ENCODE assay signal across 11 cellular contexts in the genomic region with DNA sequence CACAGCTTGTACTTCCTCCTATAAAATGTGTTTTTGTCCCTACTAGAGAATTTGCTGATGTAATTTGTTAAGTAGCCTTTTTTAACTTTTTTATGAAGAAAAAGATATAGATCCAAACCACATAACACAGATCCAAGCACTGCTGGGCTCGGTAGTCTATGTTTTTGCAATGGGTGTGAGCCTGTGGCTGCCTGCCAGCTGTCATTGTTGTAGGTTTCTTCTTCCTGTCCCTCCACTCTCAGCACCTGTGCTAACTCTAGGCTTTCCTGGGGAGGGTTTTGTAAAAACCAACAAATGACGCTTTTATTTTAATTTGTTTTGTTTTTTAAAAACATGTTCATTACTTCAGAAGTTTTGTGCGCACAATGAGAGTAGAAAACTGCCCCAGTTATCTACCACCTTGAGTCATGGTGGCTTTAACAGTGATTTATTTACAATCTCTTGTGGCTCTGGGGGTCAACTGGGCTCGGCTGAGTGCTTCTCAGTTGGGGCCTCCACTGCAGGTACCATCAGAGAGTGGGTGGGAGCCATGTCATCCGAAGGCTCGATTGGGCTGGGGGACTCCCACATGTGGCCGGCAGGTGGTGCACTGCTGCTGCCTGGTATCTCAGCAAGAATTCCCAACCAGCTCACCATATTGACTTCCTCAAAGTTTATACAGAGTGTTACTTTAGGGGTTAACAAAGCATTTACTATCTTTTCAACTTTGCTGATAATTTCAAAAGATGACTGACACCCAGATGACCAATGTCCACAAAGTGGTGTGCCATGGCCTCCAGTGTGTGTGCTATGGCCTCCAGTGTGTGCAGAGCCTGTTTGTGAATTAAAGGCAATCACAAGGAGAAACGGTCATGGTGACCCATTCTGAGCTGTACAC. TPM values are rescaled to one million over a fixed set of nuclear protein-coding genes. Genes with fewer than 3 reads are reported as not detected.
DNase-seq lines count a peak whose midpoint lies in the region; ATAC-seq and TF ChIP-seq lines count a peak whose summit lies in the region.
"Had no signal": no experiment of that assay in that cellular context is flagged by ENCODE, and none has a peak within 500 bp of the region (broad histone marks: within the 10 kb centered on the region; RNA-seq: fewer than 3 reads in every experiment).

No MANE protein-coding gene starts in this region.

- no peaks in the 10 kb centered on the region for H3K36me3 Mint-ChIP-seq in activated naive CD8-positive, alpha-beta T cell treated with anti-CD3 and anti-CD28 coated beads, Interleukin-2, amount 10 ng/mL, durations not matched to agents 7 days and 5 days
- H3K36me3 Mint-ChIP-seq in Calu3 (ENCODE audit: insufficient read depth, unreplicated experiment): no peaks in the 10 kb centered on the region

- no peak for TF ChIP-seq POLR2A in NB4 (IDR thresholded peaks at IDR 0.05; ENCODE audit: extremely low read depth, insufficient read length)
- TF ChIP-seq POLR2A in transverse colon (IDR thresholded peaks at IDR 0.05): no peak

- no peaks in the 10 kb centered on the region for H3K9me3 ChIP-seq in transverse colon
- H3K9me3 ChIP-seq: upper lobe of right lung had no signal

- in situ Hi-C loops in transverse colon (cut with MboI; ENCODE audit: low pct_ligation_motif_present in 1 of 4, low pct_unique_long_range_greater_than_20kb in 1 of 4, low sequenced_read_pairs in 3 of 4): no loop called here

- H3K27me3 Mint-ChIP-seq in activated naive CD8-positive, alpha-beta T cell treated with anti-CD3 and anti-CD28 coated beads, Interleukin-2, amount 10 ng/mL, durations not matched to agents 7 days and 5 days: peaks cover 6% of the 10 kb centered on the region
- H3K27me3 Mint-ChIP-seq in Calu3 (ENCODE audit: unreplicated experiment): peaks cover 80% of the 10 kb centered on the region

- no peak overlapping the region for H3K4me3 Mint-ChIP-seq in activated naive CD8-positive, alpha-beta T cell treated with anti-CD3 and anti-CD28 coated beads, Interleukin-2, amount 10 ng/mL, durations not matched to agents 7 days and 5 days
- H3K4me3 Mint-ChIP-seq in Calu3 (ENCODE audit: low read depth, unreplicated experiment): no peak overlapping the region

- H3K27ac Mint-ChIP-seq in activated naive CD8-positive, alpha-beta T cell treated with anti-CD3 and anti-CD28 coated beads, Interleukin-2, amount 10 ng/mL, durations not matched to agents 7 days and 5 days: peak overlapping the region; percentile 36
- no peak overlapping the region for H3K27ac Mint-ChIP-seq in Calu3 (ENCODE audit: unreplicated experiment)

- POLR2A ChIA-PET in activated naive CD8-positive, alpha-beta T cell treated with anti-CD3 and anti-CD28 coated beads, Interleukin-2, amount 10 ng/mL, durations not matched to agents 7 days and 5 days (lab: Charles Lee): no interaction called here

- WGBS in transverse colon (ENCODE audit: low coverage in 1 of 2), 2 donors: 40 to 61% methylated on average over 3 to 8 of the region's 8 CpGs

- H3K4me1 Mint-ChIP-seq in activated naive CD8-positive, alpha-beta T cell treated with anti-CD3 and anti-CD28 coated beads, Interleukin-2, amount 10 ng/mL, durations not matched to agents 7 days and 5 days: peaks cover 36% of the 10 kb centered on the region
- peaks cover 9% of the 10 kb centered on the region for H3K4me1 Mint-ChIP-seq in Calu3 (ENCODE audit: low read depth, unreplicated experiment)

- peak; percentile 15 for DNase-seq in stimulated activated CD4-positive, alpha-beta T cell treated with anti-CD3 and anti-CD28 coated beads, Interleukin-4, amount 100 ng/mL, for 1 hour
- no peak for DNase-seq in stimulated activated CD4-positive, alpha-beta T cell treated with anti-CD3 and anti-CD28 coated beads, Interleukin-4, amount 100 ng/mL, for 24 hours
- DNase-seq in NB4 (ENCODE audit: low read depth) (peak; percentile 43), transverse colon (peak; percentile 69), SKM-1 (lab: John Stamatoyannopoulos, UW; ENCODE audit: unreplicated experiment) (no peak), Calu3 (no peak)
- DNase-seq in activated naive CD8-positive, alpha-beta T cell treated with anti-CD3 and anti-CD28 coated beads, Interleukin-2, amount 10 ng/mL, durations not matched to agents 7 days and 5 days: no peak
- DNase-seq: KG1, upper lobe of right lung had no signal

- H3K4me1 ChIP-seq in transverse colon: peaks cover 5 to 33% (median 11%) of the 10 kb centered on the region in 4 donors
- H3K4me1 ChIP-seq: upper lobe of right lung had no signal

- CTCF ChIA-PET in Calu3 (lab: Charles Lee): interaction anchor here (1.1 kb wide), 1 partner anchor 22 kb away, joined by 3 read pairs; no protein-coding TSS in a partner anchor

- H3K36me3 ChIP-seq in transverse colon: no peaks in the 10 kb centered on the region
- H3K36me3 ChIP-seq: upper lobe of right lung had no signal

- no peaks in the 10 kb centered on the region for H3K9me3 Mint-ChIP-seq in activated naive CD8-positive, alpha-beta T cell treated with anti-CD3 and anti-CD28 coated beads, Interleukin-2, amount 10 ng/mL, durations not matched to agents 7 days and 5 days
- no peaks in the 10 kb centered on the region for H3K9me3 Mint-ChIP-seq in Calu3 (ENCODE audit: low read depth, unreplicated experiment)

- intact Hi-C loops in transverse colon (cut with DNase I; ENCODE audit: low total_unique reads): no loop called here
- intact Hi-C loops in Calu3 (cut with micrococcal nuclease; ENCODE audit: unreplicated experiment): no loop called here

- TF ChIP-seq EP300 in transverse colon (IDR thresholded peaks at IDR 0.05; ENCODE audit: low read depth): peak; percentile 11

- BruUV-seq in Calu3 (replicated peaks; lab: Mats Ljungman, UMichigan): no TSS peak

- ATAC-seq in activated naive CD8-positive, alpha-beta T cell treated with anti-CD3 and anti-CD28 coated beads, Interleukin-2, amount 10 ng/mL, durations not matched to agents 7 days and 5 days (ENCODE audit: low read depth): peak; percentile 57
- ATAC-seq in GM19452 (IDR thresholded peaks at IDR 0.05; ENCODE audit: unreplicated experiment): no peak
- ATAC-seq: upper lobe of right lung had no signal

- peaks cover 5% of the 10 kb centered on the region for H3K27me3 ChIP-seq in transverse colon
- H3K27me3 ChIP-seq: upper lobe of right lung had no signal

- H3K27ac ChIP-seq in transverse colon: peak overlapping the region in 3 of 4 donors; percentile 21 to 60 (median 27)
- H3K27ac ChIP-seq: upper lobe of right lung had no signal

- H3K4me3 ChIP-seq in NB4 (ENCODE audit: low read depth, low read length): no peak overlapping the region
- H3K4me3 ChIP-seq in transverse colon: no peak overlapping the region
- H3K4me3 ChIP-seq: upper lobe of right lung had no signal

- TF ChIP-seq CTCF in NB4 (IDR thresholded peaks at IDR 0.05; ENCODE audit: low read depth, low read length) (peak; percentile 62), transverse colon (IDR thresholded peaks at IDR 0.05) (no peak), Calu3 (IDR thresholded peaks at IDR 0.05; ENCODE audit: unreplicated experiment) (no peak)

RNA-seq across cellular contexts. Expression of gene CCR6, which starts 3.0 kb away (rescaled TPM):
- 1 to 10 TPM; 3.0 to 3.6 TPM for total RNA-seq in activated naive CD8-positive, alpha-beta T cell treated with anti-CD3 and anti-CD28 coated beads, Interleukin-2, amount 10 ng/mL, durations not matched to agents 7 days and 5 days
- total RNA-seq in transverse colon (1 to 10 TPM in 1 of 4 donors, not detected in 3; 1.3 TPM), Calu3 (2022) (not detected in 2 replicates)
- total RNA-seq: NCI-H460 had no signal

RNA-seq across cellular contexts. Expression of gene GPR31, which starts 37.9 kb away (rescaled TPM):
- total RNA-seq in activated naive CD8-positive, alpha-beta T cell treated with anti-CD3 and anti-CD28 coated beads, Interleukin-2, amount 10 ng/mL, durations not matched to agents 7 days and 5 days: not detected
- not detected for total RNA-seq in transverse colon
- not detected in 2 replicates for total RNA-seq in Calu3 (2022)
- total RNA-seq: NCI-H460, upper lobe of right lung had no signal

Comparison
In these comparisons a context has a peak if more than half of its experiments do, and no peak if none do; other contexts are left out.
1. DNase-seq: peak in stimulated activated CD4-positive, alpha-beta T cell treated with anti-CD3 and anti-CD28 coated beads, Interleukin-4, amount 100 ng/mL, for 1 hour (single experiment), NB4 (single experiment) and transverse colon (single experiment); none in stimulated activated CD4-positive, alpha-beta T cell treated with anti-CD3 and anti-CD28 coated beads, Interleukin-4, amount 100 ng/mL, for 24 hours (single experiment), activated naive CD8-positive, alpha-beta T cell treated with anti-CD3 and anti-CD28 coated beads, Interleukin-2, amount 10 ng/mL, durations not matched to agents 7 days and 5 days (single experiment), SKM-1 (single experiment) and Calu3 (single experiment).